ENCODE assay signal across 1 cellular context in the genomic region with DNA sequence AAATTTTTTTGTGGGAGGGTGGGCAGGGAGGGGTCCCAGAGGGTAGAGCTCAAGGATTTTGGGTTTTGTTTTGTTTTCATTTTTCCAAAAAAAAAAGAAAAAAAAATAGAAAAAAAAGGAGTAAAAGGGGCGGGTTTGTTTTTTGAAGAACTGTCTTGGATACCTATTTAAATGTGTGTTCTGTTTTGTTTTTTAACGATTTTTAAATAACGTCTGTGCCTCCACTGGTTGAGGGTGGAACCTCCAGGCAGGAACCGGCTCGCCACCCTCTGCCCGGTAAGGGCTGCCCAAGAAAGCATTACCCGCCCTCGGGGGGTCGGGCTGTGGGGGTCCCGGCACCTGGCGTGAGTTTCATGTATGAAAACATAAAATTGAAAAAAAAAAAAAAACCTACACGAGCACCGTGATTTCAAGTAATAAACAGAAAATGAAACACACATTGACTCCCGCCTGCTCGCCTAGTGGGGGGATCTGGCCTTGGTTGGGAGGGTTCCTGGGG.
TF ChIP-seq lines count a peak whose summit lies in the region.

No MANE protein-coding gene starts in this region.

TF ChIP-seq in IMR-90, 13 proteins besides CTCF, POLR2A, EP300 and RAD21:
- no peak for TF ChIP-seq SMC3 (IDR thresholded peaks at IDR 0.05; ENCODE audit: low read depth, low read length)
- TF ChIP-seq CHD1 (IDR thresholded peaks at IDR 0.05; ENCODE audit: low read depth, low read length): no peak; the same call in 1 of the 2 replicates
- no peak for TF ChIP-seq MAZ (IDR thresholded peaks at IDR 0.05; ENCODE audit: borderline replicate concordance, low read depth, low read length)
- TF ChIP-seq MXI1 (IDR thresholded peaks at IDR 0.05; ENCODE audit: borderline replicate concordance, low read depth, low read length): no peak
- TF ChIP-seq BHLHE40 (IDR thresholded peaks at IDR 0.05; ENCODE audit: low read depth, low read length): no peak
- no peak for TF ChIP-seq MAFK (IDR thresholded peaks at IDR 0.05; ENCODE audit: low read depth, low read length)
- TF ChIP-seq FOS (IDR thresholded peaks at IDR 0.05; ENCODE audit: low read depth, low read length): no peak
- no peak for TF ChIP-seq RFX5 (IDR thresholded peaks at IDR 0.05; ENCODE audit: low read depth, low read length)
- TF ChIP-seq CEBPB (IDR thresholded peaks at IDR 0.05; ENCODE audit: low read depth, low read length): no peak
TF ChIP-seq in IMR-90: peak in this region for 0.
